In genomic region chr1:169381162-169381561, GRCh38 we compare ENCODE assay signal across 1 cellular context.
TF ChIP-seq lines count a peak whose summit lies in the region.

No MANE protein-coding gene starts in this region.

TF ChIP-seq in HepG2, 621 proteins besides CTCF, POLR2A, EP300 and RAD21:
- TF ChIP-seq PTBP1 (IDR thresholded peaks at IDR 0.05; ENCODE audit: low read depth, low read length, poor library complexity, severe bottlenecking) (no peak), BCL3 (CRISPR knock-in tag; IDR thresholded peaks at IDR 0.05) (no peak), KLF9 (CRISPR knock-in tag; IDR thresholded peaks at IDR 0.05; ENCODE audit: low read depth) (no peak), ZNF354B (CRISPR knock-in tag; IDR thresholded peaks at IDR 0.05) (no peak), EZH2 (conservative IDR thresholded peaks at IDR 0.05; ENCODE audit: low read depth, low read length) (no peak), ZNF549 (CRISPR knock-in tag; IDR thresholded peaks at IDR 0.05) (no peak), RELA (CRISPR knock-in tag; IDR thresholded peaks at IDR 0.05) (no peak), SMARCE1 (IDR thresholded peaks at IDR 0.05; ENCODE audit: borderline replicate concordance) (no peak), RNF219 (CRISPR knock-in tag; IDR thresholded peaks at IDR 0.05) (no peak), ELF3 (CRISPR knock-in tag; IDR thresholded peaks at IDR 0.05) (no peak), REL (CRISPR knock-in tag; conservative IDR thresholded peaks at IDR 0.05) (no peak)
TF ChIP-seq in HepG2: peak in this region for 0.
